In genomic region chr9:93159601-93160418, GRCh38 we compare ENCODE assay signal across 8 cellular contexts. TPM values are rescaled to one million over a fixed set of nuclear protein-coding genes. Genes with fewer than 3 reads are reported as not detected.
DNase-seq lines count a peak whose midpoint lies in the region; ATAC-seq, FAIRE-seq and TF ChIP-seq lines count a peak whose summit lies in the region.

No MANE protein-coding gene starts in this region.

- no peaks in the 10 kb centered on the region for H3K36me3 ChIP-seq in NT2/D1 (ENCODE audit: insufficient read depth, insufficient read length, low read length)
- H3K36me3 ChIP-seq in endothelial cell of umbilical vein (ENCODE audit: control insufficient read depth in 2 of 2, extremely low read depth in 1 of 2, insufficient read depth in 2 of 2, low read length in 2 of 2), result no peaks in the 10 kb centered on the region

- no peak overlapping the region for H3K27ac ChIP-seq in endothelial cell of umbilical vein (ENCODE audit: insufficient read depth, low read depth, low read length)

- peak overlapping the region in 2 of 7 donors; percentile 58 to 65 for H3K27ac Mint-ChIP-seq in CD14-positive monocyte

- H3K36me3 Mint-ChIP-seq in CD14-positive monocyte, result no peaks in the 10 kb centered on the region

- peaks cover 3 to 13% (median 8%) of the 10 kb centered on the region in 3 donors for H3K27me3 Mint-ChIP-seq in CD14-positive monocyte (ENCODE audit: low read depth in 3 of 3)

- intact Hi-C loops in CD14-positive monocyte (cut with micrococcal nuclease) (loop anchor here (2.0 to 5.0 kb wide), 3 partner anchors 142 to 802 kb away; no protein-coding TSS in a partner anchor), endothelial cell of umbilical vein (cut with micrococcal nuclease) (loop anchor here (1.0 to 5.0 kb wide), 6 partner anchors 51 to 803 kb away; no protein-coding TSS in a partner anchor)

- no peak for TF ChIP-seq POLR2A in endothelial cell of umbilical vein (IDR thresholded peaks at IDR 0.05; ENCODE audit: low read depth, low read length)

- H3K4me2 ChIP-seq in endothelial cell of umbilical vein (ENCODE audit: insufficient read depth, low read length), result no peak overlapping the region

- POLR2A ChIA-PET in endothelial cell of umbilical vein (lab: Charles Lee), result no interaction called here

- H3K4me1 Mint-ChIP-seq in CD14-positive monocyte, result peaks cover 10% of the 10 kb centered on the region

- DNase-seq in CD14-positive monocyte (ENCODE audit: low spot score) (peak; percentile 74), GM19240 (ENCODE audit: insufficient read length, low spot score) (peak; percentile 90), NT2/D1 (ENCODE audit: low read depth, low spot score) (peak; percentile 81), endothelial cell of umbilical vein (ENCODE audit: low read depth, low spot score) (peak; percentile 66), myocyte (ENCODE audit: low read depth) (peak; percentile 77)
- peak; percentile 92 for DNase-seq in activated CD8-positive, alpha-beta memory T cell treated with anti-CD3 and anti-CD28 coated beads, Interleukin-2, amount 50 U/mL, for 48 hours
- DNase-seq in stimulated activated CD8-positive, alpha-beta memory T cell treated with anti-CD3 and anti-CD28 coated beads, Interleukin-7, amount 100 ng/mL, for 1 hour (ENCODE audit: low read depth in 2 of 2), result peak; percentile 37 to 49

- dilution Hi-C loops in endothelial cell of umbilical vein (cut with MboI; ENCODE audit: extremely low pct_ligation_motif_present, low sequenced_read_pairs), result no loop called here

- FAIRE-seq in endothelial cell of umbilical vein (lab: Jason Lieb, UNC), result peak; percentile 55

- H2AFZ ChIP-seq in endothelial cell of umbilical vein (ENCODE audit: low read depth, low read length), result peak overlapping the region; percentile 50

- no peaks in the 10 kb centered on the region for H4K20me1 ChIP-seq in endothelial cell of umbilical vein (replicated peaks; ENCODE audit: control insufficient read depth, extremely low read depth, insufficient read depth, low read length)

- H3K9me3 Mint-ChIP-seq in CD14-positive monocyte, result peaks cover 0 to 3% (median 0%) of the 10 kb centered on the region in 7 donors

- no peaks in the 10 kb centered on the region for H3K79me2 ChIP-seq in endothelial cell of umbilical vein (ENCODE audit: control insufficient read depth, insufficient read depth, low read length)

- no peaks in the 10 kb centered on the region for H3K9me1 ChIP-seq in endothelial cell of umbilical vein (replicated peaks; ENCODE audit: control insufficient read depth, extremely low read depth, insufficient read depth, low read length)

- CTCF ChIA-PET in endothelial cell of umbilical vein (lab: Charles Lee), result interaction anchor here (0.7 to 4.4 kb wide), 3 partner anchors 143 to 157 kb away, joined by 3 to 32 read pairs (median 7); no protein-coding TSS in a partner anchor

- peak; percentile 97 for TF ChIP-seq CTCF in CD14-positive monocyte (IDR thresholded peaks at IDR 0.05)
- TF ChIP-seq CTCF in endothelial cell of umbilical vein (IDR thresholded peaks at IDR 0.05; ENCODE audit: extremely low read depth in 1 of 2, insufficient read depth in 1 of 2, low read depth in 1 of 2, low read length in 2 of 2), result peak; percentile 98

- H3K4me3 Mint-ChIP-seq in CD14-positive monocyte, result no peak overlapping the region

- no peak overlapping the region for H3K4me3 ChIP-seq in NT2/D1 (ENCODE audit: insufficient read length, low read depth)
- no peak overlapping the region for H3K4me3 ChIP-seq in endothelial cell of umbilical vein (replicated peaks in 1 of 3; ENCODE audit: insufficient read depth in 1 of 3, low read depth in 1 of 3, low read length in 3 of 3)

- no TSS peak for BruUV-seq in endothelial cell of umbilical vein (replicated peaks; lab: Mats Ljungman, UMichigan)

- H3K9me3 ChIP-seq in NT2/D1 (ENCODE audit: insufficient read depth, low read length) (no peaks in the 10 kb centered on the region), endothelial cell of umbilical vein (replicated peaks; ENCODE audit: control insufficient read depth, insufficient read depth, low read length) (no peaks in the 10 kb centered on the region)

- peak; percentile 92 for ATAC-seq in HG03460 (IDR thresholded peaks at IDR 0.05; ENCODE audit: unreplicated experiment)

- H3K4me1 ChIP-seq in NT2/D1 (ENCODE audit: insufficient read depth, insufficient read length) (peaks cover 4% of the 10 kb centered on the region), endothelial cell of umbilical vein (ENCODE audit: control insufficient read depth, extremely low read depth, insufficient read depth, low read length) (no peaks in the 10 kb centered on the region)

- H3K27me3 ChIP-seq in NT2/D1 (ENCODE audit: insufficient read depth, insufficient read length) (no peaks in the 10 kb centered on the region), endothelial cell of umbilical vein (ENCODE audit: control insufficient read depth in 2 of 2, insufficient read depth in 2 of 2, low read length in 2 of 2) (no peaks in the 10 kb centered on the region)

- no peak overlapping the region for H3K9ac ChIP-seq in NT2/D1 (ENCODE audit: insufficient read length, low read depth)
- no peak overlapping the region for H3K9ac ChIP-seq in endothelial cell of umbilical vein (replicated peaks; ENCODE audit: extremely low read depth, insufficient read depth, low read length)

TF ChIP-seq in endothelial cell of umbilical vein, 7 proteins besides CTCF, POLR2A, EP300 and RAD21:
- TF ChIP-seq POLR2AphosphoS5 (IDR thresholded peaks at IDR 0.05; ENCODE audit: insufficient read depth, low read depth, low read length) (no peak), EZH2 (IDR thresholded peaks at IDR 0.05; ENCODE audit: borderline replicate concordance, low read depth, low read length, severe bottlenecking) (no peak), FOS (IDR thresholded peaks at IDR 0.05; ENCODE audit: borderline replicate concordance, insufficient read depth, low read length) (no peak), JUN (IDR thresholded peaks at IDR 0.05; ENCODE audit: borderline replicate concordance, insufficient read depth, insufficient read length, low read depth) (no peak), GATA2 (IDR thresholded peaks at IDR 0.05; ENCODE audit: insufficient read depth, insufficient read length, low read depth, low read length) (no peak), MYC (IDR thresholded peaks at IDR 0.05; ENCODE audit: low read depth, low read length) (no peak), MAX (IDR thresholded peaks at IDR 0.05; ENCODE audit: insufficient read depth, insufficient read length) (no peak)

RNA-seq across cellular contexts. Expression of gene WNK2, which starts 24.1 kb away (rescaled TPM):
- polyA plus RNA-seq in CD14-positive monocyte (not detected), endothelial cell of umbilical vein (not detected in 2 replicates)
- total RNA-seq in endothelial cell of umbilical vein (not detected in 2 replicates), myocyte (not detected in 2 replicates)
- polyA plus RNA-seq in endothelial cell of umbilical vein (2011; cell fraction: cytosol; rRNA removed), result not detected in 2 replicates
- polyA plus RNA-seq in endothelial cell of umbilical vein (2011; cell fraction: nucleus; rRNA removed), result not detected in 2 replicates
- 0.05 TPM in 1 of 2 replicates, not detected in the other for polyA plus RNA-seq in endothelial cell of umbilical vein (2012)
- polyA minus RNA-seq in endothelial cell of umbilical vein, result not detected in 2 replicates
- 5.7 TPM for polyA minus RNA-seq in endothelial cell of umbilical vein (2011; cell fraction: cytosol; rRNA and poly(A)+ RNA removed)
- not detected in 2 replicates for polyA minus RNA-seq in endothelial cell of umbilical vein (2011; cell fraction: nucleus; rRNA and poly(A)+ RNA removed)
- polyA plus RNA-seq in myocyte (2012), result not detected

RNA-seq across cellular contexts. Expression of gene NINJ1, which starts 25.8 kb away (rescaled TPM):
- polyA plus RNA-seq in CD14-positive monocyte (100 to 1,000 TPM; 290 to 469 TPM), endothelial cell of umbilical vein (57.7 and 75.4 TPM in 2 replicates)
- total RNA-seq in endothelial cell of umbilical vein (31.5 and 42.2 TPM in 2 replicates), myocyte (33.6 and 78.3 TPM in 2 replicates)
- polyA plus RNA-seq in endothelial cell of umbilical vein (2011; cell fraction: cytosol; rRNA removed), result 41.6 and 45.2 TPM in 2 replicates
- polyA plus RNA-seq in endothelial cell of umbilical vein (2011; cell fraction: nucleus; rRNA removed), result 13.5 and 16.1 TPM in 2 replicates
- polyA plus RNA-seq in endothelial cell of umbilical vein (2012), result 47.0 and 62.3 TPM in 2 replicates
- polyA minus RNA-seq in endothelial cell of umbilical vein, result 17.9 and 23.1 TPM in 2 replicates
- 9.3 TPM for polyA minus RNA-seq in endothelial cell of umbilical vein (2011; cell fraction: cytosol; rRNA and poly(A)+ RNA removed)
- 6.6 and 11.2 TPM in 2 replicates for polyA minus RNA-seq in endothelial cell of umbilical vein (2011; cell fraction: nucleus; rRNA and poly(A)+ RNA removed)
- polyA plus RNA-seq in myocyte (2012), result 27.3 TPM
